ENCODE assay signal across 9 cellular contexts in the genomic region with DNA sequence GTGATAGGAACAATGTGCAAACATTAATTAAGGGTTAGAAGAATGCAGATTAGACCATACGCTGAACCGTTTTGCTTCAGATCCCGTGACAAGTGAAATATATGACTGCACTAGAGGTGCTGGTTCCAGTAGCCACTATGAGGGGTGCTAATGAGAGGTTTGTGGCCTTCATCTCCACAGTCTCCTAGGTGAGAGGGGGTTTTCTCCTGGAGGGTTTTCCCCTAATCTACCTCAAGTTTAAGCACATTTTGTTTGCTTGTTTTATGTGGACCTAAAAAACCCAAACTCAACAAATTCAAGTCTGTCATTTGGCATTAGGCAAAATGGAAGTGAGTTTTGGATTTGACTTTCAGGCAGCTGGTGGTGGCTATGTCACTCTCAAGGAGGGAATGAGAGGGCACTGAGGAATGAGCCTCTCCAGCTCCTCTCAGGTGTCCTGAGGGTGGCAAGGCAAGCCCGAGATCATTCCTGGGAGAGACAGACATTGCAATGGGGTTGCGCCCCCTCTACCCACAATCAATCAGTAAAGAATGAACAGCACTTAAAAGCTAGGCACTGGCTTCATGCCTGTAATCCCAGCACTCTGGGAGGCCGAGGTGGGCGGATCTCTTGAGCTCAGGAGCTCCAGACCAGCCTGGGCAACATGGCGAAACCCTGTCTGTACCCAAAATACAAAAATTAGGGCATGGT. TPM values are rescaled to one million over a fixed set of nuclear protein-coding genes. Genes with fewer than 3 reads are reported as not detected.
DNase-seq lines count a peak whose midpoint lies in the region; ATAC-seq, FAIRE-seq and TF ChIP-seq lines count a peak whose summit lies in the region.
"Had no signal": no experiment of that assay in that cellular context is flagged by ENCODE, and none has a peak within 500 bp of the region (broad histone marks: within the 10 kb centered on the region; RNA-seq: fewer than 3 reads in every experiment).

No MANE protein-coding gene starts in this region.

- no peaks in the 10 kb centered on the region for H3F3A ChIP-seq in OCI-LY1 (ENCODE audit: insufficient read depth, low read length)

- H3K9me3 ChIP-seq in OCI-LY1 (ENCODE audit: low read length) = no peaks in the 10 kb centered on the region
- H3K9me3 ChIP-seq in hepatocyte (ENCODE audit: low read depth) = no peaks in the 10 kb centered on the region
- no peaks in the 10 kb centered on the region for H3K9me3 ChIP-seq in stomach

- DNase-seq in GM12891 (ENCODE audit: insufficient read length, low spot score) (no peak), hepatocyte (ENCODE audit: low spot score) (no peak), stomach (no peak), H54 (ENCODE audit: insufficient read length, low spot score) (no peak)
- DNase-seq in activated CD4-positive, alpha-beta T cell treated with anti-CD3 and anti-CD28 coated beads for 4 hours = no peak
- DNase-seq: naive B cell had no signal

- TF ChIP-seq EP300 in stomach (IDR thresholded peaks at IDR 0.05) = no peak

- no peaks in the 10 kb centered on the region for H3K36me3 ChIP-seq in OCI-LY1 (ENCODE audit: insufficient read depth, low read length)
- H3K36me3 ChIP-seq in hepatocyte (replicated peaks; ENCODE audit: insufficient read depth, low read depth) = no peaks in the 10 kb centered on the region
- H3K36me3 ChIP-seq in stomach = no peaks in the 10 kb centered on the region

- H3K9ac ChIP-seq in OCI-LY1 (ENCODE audit: low read length) = no peak overlapping the region

- FAIRE-seq in GM12891 (lab: Jason Lieb, UNC) (no peak), H54 (lab: Jason Lieb, UNC) (no peak)

- H3K27ac ChIP-seq in OCI-LY1 (ENCODE audit: low read depth, low read length, poor library complexity, severe bottlenecking) (no peak overlapping the region), hepatocyte (peak overlapping the region; percentile 99), stomach (peak overlapping the region in 4 of 5 donors; percentile 96 to 99 (median 98))

- H3K79me2 ChIP-seq in OCI-LY1 (ENCODE audit: insufficient read depth, low read length) (no peaks in the 10 kb centered on the region), hepatocyte (no peaks in the 10 kb centered on the region)

- H3K4me1 ChIP-seq in OCI-LY1 (ENCODE audit: insufficient read depth, low read length, severe bottlenecking) (peaks cover 20% of the 10 kb centered on the region), hepatocyte (ENCODE audit: insufficient read depth) (peaks cover 4% of the 10 kb centered on the region), stomach (peaks cover 0 to 26% (median 14%) of the 10 kb centered on the region in 4 donors)

- H3K27me3 ChIP-seq in OCI-LY1 (ENCODE audit: insufficient read depth, low read length) (no peaks in the 10 kb centered on the region), hepatocyte (no peaks in the 10 kb centered on the region), stomach (no peaks in the 10 kb centered on the region)

- peak overlapping the region; percentile 96 for H3K4me3 ChIP-seq in OCI-LY1 (ENCODE audit: low read depth, low read length, poor library complexity, severe bottlenecking)
- no peak overlapping the region for H3K4me3 ChIP-seq in hepatocyte
- peak overlapping the region in 1 of 4 donors; percentile 58 for H3K4me3 ChIP-seq in stomach

- no peaks in the 10 kb centered on the region for H4K20me1 ChIP-seq in OCI-LY1 (ENCODE audit: insufficient read depth, low read length)
- H4K20me1 ChIP-seq in hepatocyte (ENCODE audit: insufficient read depth, poor library complexity, severe bottlenecking) = no peaks in the 10 kb centered on the region

- H3K9me2 ChIP-seq in OCI-LY1 (ENCODE audit: low read depth, low read length) (no peaks in the 10 kb centered on the region), hepatocyte (replicated peaks; ENCODE audit: insufficient read depth) (no peaks in the 10 kb centered on the region)

- 0 out of 2 replicates have a peak, but pooled peaks have one; percentile 33 for TF ChIP-seq POLR2A in GM12891 (IDR thresholded peaks at IDR 0.05; ENCODE audit: low read depth, low read length)
- TF ChIP-seq POLR2A in stomach (IDR thresholded peaks at IDR 0.05) = no peak
- TF ChIP-seq POLR2A in H54 (IDR thresholded peaks at IDR 0.05; ENCODE audit: low read depth, low read length) = no peak

- intact Hi-C loops in stomach (cut with DNase I; ENCODE audit: low total_unique reads) = loop anchor here (10.0 kb wide), 1 partner anchor 203 kb away; a partner anchor contains a TSS

- WGBS in hepatocyte (ENCODE audit: low lambda C conversion rate, missing lambda C conversion rate) = 83% methylated on average over 8 of the region's 8 CpGs
- 71 to 79% (median 73%) methylated on average over 8 of the region's 8 CpGs for WGBS in stomach, 5 donors

- H2AFZ ChIP-seq in OCI-LY1 (ENCODE audit: low read length) (no peak overlapping the region), hepatocyte (peak overlapping the region; percentile 7)

- no peak for TF ChIP-seq CTCF in OCI-LY1 (IDR thresholded peaks at IDR 0.05; ENCODE audit: low read length)
- no peak for TF ChIP-seq CTCF in hepatocyte (IDR thresholded peaks at IDR 0.05; ENCODE audit: poor library complexity)
- no peak for TF ChIP-seq CTCF in stomach (IDR thresholded peaks at IDR 0.05)

- no peak for ATAC-seq in GM21786 (IDR thresholded peaks at IDR 0.05; ENCODE audit: unreplicated experiment)
- no peak for ATAC-seq in GM21717 (IDR thresholded peaks at IDR 0.05; ENCODE audit: unreplicated experiment)

- H3K4me2 ChIP-seq in OCI-LY1 (ENCODE audit: low read length) (peak overlapping the region; percentile 99), hepatocyte (peak overlapping the region; percentile 84)

TF ChIP-seq in GM12891, 5 proteins besides CTCF, POLR2A, EP300 and RAD21:
- TF ChIP-seq POU2F2 (IDR thresholded peaks at IDR 0.05; ENCODE audit: low read depth, low read length) = peak; percentile 10; the same call in 1 of the 2 replicates
- TF ChIP-seq TAF1 (IDR thresholded peaks at IDR 0.05; ENCODE audit: low read depth, low read length) = no peak; the same call in 1 of the 2 replicates

RNA-seq across cellular contexts. Expression of gene SHF, which starts 13.9 kb away (rescaled TPM):
- polyA plus RNA-seq in GM12891 (2012; ENCODE audit: low read depth, missing spikeins) = 12.8 TPM
- total RNA-seq in hepatocyte (12.0 and 13.3 TPM in 2 replicates), stomach (10 to 100 TPM in 1 of 5 donors, 1 to 10 TPM in 3, under 1 TPM in 1; 0.43 to 15.9 (median 7.6) TPM)
- polyA plus RNA-seq in hepatocyte (13.9 and 15.0 TPM in 2 replicates), stomach (1 to 10 TPM; 4.4 to 7.5 (median 4.8) TPM)

RNA-seq across cellular contexts. Expression of gene SLC28A2, which starts 50.3 kb away (rescaled TPM):
- polyA plus RNA-seq in GM12891 (2012; ENCODE audit: low read depth, missing spikeins) = 0.01 TPM
- total RNA-seq in hepatocyte (1.5 and 1.8 TPM in 2 replicates), stomach (10 to 100 TPM in 1 of 5 donors, 1 to 10 TPM in 3, not detected in 1; 1.8 to 48.8 (median 6.1) TPM)
- polyA plus RNA-seq in hepatocyte (0.29 and 1.5 TPM in 2 replicates), stomach (1 to 10 TPM in 1 of 3 donors, under 1 TPM in 2; 0.06 to 1.8 (median 0.25) TPM)
